20 cellular contexts compared by ENCODE assay signal in genomic region chr13:30105381-30105780, GRCh38.
A peak's percentile ranks its signal among the peaks of the same experiment; 100 is the strongest.
DNase-seq lines count a peak whose midpoint lies in the region; ATAC-seq, FAIRE-seq and TF ChIP-seq lines count a peak whose summit lies in the region.
"Had no signal": no experiment of that assay in that cellular context is flagged by ENCODE, and none has a peak within 500 bp of the region (broad histone marks: within the 10 kb centered on the region; RNA-seq: fewer than 3 reads in every experiment).

No MANE protein-coding gene starts in this region.

- no peak for TF ChIP-seq EP300 in A549 (IDR thresholded peaks at IDR 0.05)

- H3K27me3 Mint-ChIP-seq in effector memory CD8-positive, alpha-beta T cell = peaks cover 8 to 28% of the 10 kb centered on the region in 2 donors
- H3K27me3 Mint-ChIP-seq: activated B cell treated with CpG ODN at 0.5 μM for 24 hours had no signal

- no peaks in the 10 kb centered on the region for H3K4me1 ChIP-seq in A549
- peaks cover 7% of the 10 kb centered on the region; the same call in 1 of the 2 replicates for H3K4me1 ChIP-seq in OCI-LY3 (ENCODE audit: low read length)
- H3K4me1 ChIP-seq in lower lobe of right lung = no peaks in the 10 kb centered on the region
- H3K4me1 ChIP-seq: esophagus muscularis mucosa, psoas muscle had no signal

- TF ChIP-seq POLR2A in A549 (IDR thresholded peaks at IDR 0.05; ENCODE audit: low read length) = no peak

- no peak overlapping the region for H3K4me2 ChIP-seq in A549
- no peak overlapping the region for H3K4me2 ChIP-seq in OCI-LY3 (ENCODE audit: low read length)

- intact Hi-C loops in lower lobe of right lung (cut with DNase I) = no loop called here

- TF ChIP-seq RAD21 in A549 (conservative IDR thresholded peaks at IDR 0.05 in 1 of 2, IDR thresholded peaks at IDR 0.05 in 1 of 2) = no peak; a peak in 1 of 5 replicates

- H3K79me2 ChIP-seq in OCI-LY3 (ENCODE audit: low read length) = no peaks in the 10 kb centered on the region

- H3K9me3 Mint-ChIP-seq in effector memory CD8-positive, alpha-beta T cell = no peaks in the 10 kb centered on the region
- H3K9me3 Mint-ChIP-seq: activated B cell treated with CpG ODN at 0.5 μM for 24 hours, nephron had no signal

- H3K4me1 Mint-ChIP-seq in effector memory CD8-positive, alpha-beta T cell (ENCODE audit: low read depth in 2 of 2) = no peaks in the 10 kb centered on the region
- H3K4me1 Mint-ChIP-seq: activated B cell treated with CpG ODN at 0.5 μM for 24 hours, nephron had no signal

- WGBS in A549 (ENCODE audit: missing lambda C conversion rate) = 72% methylated on average over 8 of the region's 8 CpGs

- no peak overlapping the region for H3K27ac Mint-ChIP-seq in effector memory CD8-positive, alpha-beta T cell
- H3K27ac Mint-ChIP-seq: activated B cell treated with CpG ODN at 0.5 μM for 24 hours, nephron had no signal

- H3K36me3 Mint-ChIP-seq in effector memory CD8-positive, alpha-beta T cell (ENCODE audit: insufficient read depth) = peaks cover 5% of the 10 kb centered on the region

- H3K27me3 ChIP-seq in OCI-LY3 (ENCODE audit: low read depth, low read length) = peaks cover 5% of the 10 kb centered on the region
- no peaks in the 10 kb centered on the region for H3K27me3 ChIP-seq in lower lobe of right lung (ENCODE audit: low read depth)
- H3K27me3 ChIP-seq: cardiac muscle cell, esophagus muscularis mucosa had no signal

- no peak overlapping the region for H3K4me3 Mint-ChIP-seq in effector memory CD8-positive, alpha-beta T cell
- H3K4me3 Mint-ChIP-seq: activated B cell treated with CpG ODN at 0.5 μM for 24 hours, nephron had no signal

- H3K27ac ChIP-seq in A549 = no peak overlapping the region
- no peak overlapping the region for H3K27ac ChIP-seq in OCI-LY3 (ENCODE audit: low read length)
- no peak overlapping the region for H3K27ac ChIP-seq in lower lobe of right lung
- H3K27ac ChIP-seq: cardiac muscle cell, esophagus muscularis mucosa, psoas muscle had no signal

- no peak for FAIRE-seq in A549 (lab: Jason Lieb, UNC)
- FAIRE-seq: D721Med, HTR-8/SVneo had no signal

- TF ChIP-seq CTCF in A549 (IDR thresholded peaks at IDR 0.05) (no peak), OCI-LY3 (IDR thresholded peaks at IDR 0.05; ENCODE audit: low read depth, low read length) (peak; percentile 27; the same call in 1 of the 2 replicates), fibroblast of villous mesenchyme (IDR thresholded peaks at IDR 0.05; ENCODE audit: insufficient read depth, low read depth, low read length) (peak; percentile 30), lower lobe of right lung (IDR thresholded peaks at IDR 0.05) (no peak), GM20000 (IDR thresholded peaks at IDR 0.05; ENCODE audit: extremely low read depth, missing control alignments) (no peak)

- no peaks in the 10 kb centered on the region for H4K20me1 ChIP-seq in OCI-LY3 (ENCODE audit: insufficient read depth, low read length)

- H3K4me3 ChIP-seq in A549 (no peak overlapping the region), OCI-LY3 (ENCODE audit: low read length) (no peak overlapping the region), fibroblast of villous mesenchyme (ENCODE audit: low read depth, low read length) (no peak overlapping the region), lower lobe of right lung (no peak overlapping the region)
- H3K4me3 ChIP-seq: cardiac muscle cell, esophagus muscularis mucosa, psoas muscle had no signal

- H3K36me3 ChIP-seq in OCI-LY3 (replicated peaks; ENCODE audit: low read depth, low read length) (no peaks in the 10 kb centered on the region), lower lobe of right lung (no peaks in the 10 kb centered on the region)
- H3K36me3 ChIP-seq: cardiac muscle cell, esophagus muscularis mucosa had no signal

- POLR2A ChIA-PET in A549 (lab: Yijun Ruan, JAX) = no interaction called here

- CTCF ChIA-PET in A549 (lab: Yijun Ruan, JAX) = interaction anchor here (0.7 to 2.3 kb wide), 3 partner anchors 8 to 334 kb away, joined by 3 to 9 read pairs (median 4); no protein-coding TSS in a partner anchor

- H3K9ac ChIP-seq in OCI-LY3 (ENCODE audit: low read length) = no peak overlapping the region

- DNase-seq in A549 (ENCODE audit: low read depth in 1 of 2, low spot score in 1 of 2) (no peak), fibroblast of villous mesenchyme (ENCODE audit: low read depth) (no peak), lower lobe of right lung (peak; percentile 60), MV-4-11 (lab: John Stamatoyannopoulos, UW) (no peak), GM20000 (ENCODE audit: low spot score) (no peak), SW 1271 (lab: John Stamatoyannopoulos, UW) (no peak)
- DNase-seq in effector memory CD8-positive, alpha-beta T cell = no peak
- DNase-seq: activated B cell treated with CpG ODN at 0.5 μM for 24 hours; C1 segment of cervical spinal cord; glutamatergic neuron; NCI-H524 treated with DMSO at 0.1 percent for 48 hours; psoas muscle; SHP77 treated with DMSO at 0.1 percent for 48 hours; stimulated activated CD8-positive, alpha-beta memory T cell treated with anti-CD3 and anti-CD28 coated beads, Interleukin-4, amount 100 ng/mL, for 48 hours had no signal

- ATAC-seq in A549 (peak; percentile 43 to 53; a peak in 1 of 6 replicates), lower lobe of right lung (peak; percentile 63 to 66)
- no peak for ATAC-seq in effector memory CD8-positive, alpha-beta T cell (replicated peaks)
- ATAC-seq: psoas muscle had no signal

- no peak overlapping the region for H2AFZ ChIP-seq in OCI-LY3 (ENCODE audit: low read depth, low read length)

- H3K9me3 ChIP-seq in A549 = no peaks in the 10 kb centered on the region
- no peaks in the 10 kb centered on the region for H3K9me3 ChIP-seq in OCI-LY3 (ENCODE audit: insufficient read depth, low read length)
- H3K9me3 ChIP-seq in lower lobe of right lung = no peaks in the 10 kb centered on the region
- H3K9me3 ChIP-seq: esophagus muscularis mucosa, psoas muscle had no signal

TF ChIP-seq in A549, 52 proteins besides CTCF, POLR2A, EP300 and RAD21:
- no peak for TF ChIP-seq MAFK (IDR thresholded peaks at IDR 0.05; ENCODE audit: partially characterized antibody)
- TF ChIP-seq JUN (IDR thresholded peaks at IDR 0.05) = no peak
- no peak for TF ChIP-seq EHMT2 (IDR thresholded peaks at IDR 0.05; ENCODE audit: low read depth)
- no peak for TF ChIP-seq ZSCAN20 (CRISPR knock-in tag; IDR thresholded peaks at IDR 0.05)
- TF ChIP-seq MAX (IDR thresholded peaks at IDR 0.05) = no peak
- TF ChIP-seq CHD2 (IDR thresholded peaks at IDR 0.05; ENCODE audit: low read length, partially characterized antibody) = no peak
- TF ChIP-seq CBX8 (IDR thresholded peaks at IDR 0.05) = no peak
- TF ChIP-seq NFE2L2 (conservative IDR thresholded peaks at IDR 0.05; ENCODE audit: low read length) = no peak
- TF ChIP-seq HOXB5 (CRISPR knock-in tag; IDR thresholded peaks at IDR 0.05) = no peak
- TF ChIP-seq CHD4 (IDR thresholded peaks at IDR 0.05; ENCODE audit: borderline replicate concordance) = no peak
- TF ChIP-seq REST (IDR thresholded peaks at IDR 0.05) = no peak
- TF ChIP-seq GATA3 (IDR thresholded peaks at IDR 0.05; ENCODE audit: borderline replicate concordance) = no peak
- TF ChIP-seq BHLHE40 (IDR thresholded peaks at IDR 0.05; ENCODE audit: low read depth, low read length) = no peak
- TF ChIP-seq USF2 (IDR thresholded peaks at IDR 0.05) = no peak
- no peak for TF ChIP-seq CEBPB (IDR thresholded peaks at IDR 0.05)
- no peak for TF ChIP-seq PHF8 (IDR thresholded peaks at IDR 0.05; ENCODE audit: borderline replicate concordance, low read depth)
- no peak for TF ChIP-seq HES2 (IDR thresholded peaks at IDR 0.05)
- TF ChIP-seq ZNF302 (CRISPR knock-in tag; IDR thresholded peaks at IDR 0.05) = no peak
- TF ChIP-seq CBX2 (IDR thresholded peaks at IDR 0.05; ENCODE audit: borderline replicate concordance, low read depth) = no peak
- TF ChIP-seq FOSB (CRISPR knock-in tag; IDR thresholded peaks at IDR 0.05) = no peak
TF ChIP-seq in A549: peak in this region for 0.

Comparison
In these comparisons a context has a peak if more than half of its experiments do, and no peak if none do; other contexts are left out.
1. CTCF ChIP-seq: peak in OCI-LY3 (single experiment) and fibroblast of villous mesenchyme (single experiment); none in A549 (single experiment), lower lobe of right lung (single experiment) and GM20000 (single experiment).